Comparison of ENCODE assay signal across 32 cellular contexts in genomic region chr15:49383266-49383665, GRCh38. TPM values are rescaled to one million over a fixed set of nuclear protein-coding genes. Genes with fewer than 3 reads are reported as not detected.
DNase-seq lines count a peak whose midpoint lies in the region; ATAC-seq, FAIRE-seq and TF ChIP-seq lines count a peak whose summit lies in the region.
"Had no signal": no experiment of that assay in that cellular context is flagged by ENCODE, and none has a peak within 500 bp of the region (broad histone marks: within the 10 kb centered on the region; RNA-seq: fewer than 3 reads in every experiment).

No MANE protein-coding gene starts in this region.

- no peak overlapping the region for H2AK5ac ChIP-seq in mesendoderm (ENCODE audit: low read length)

- H3K27me3 Mint-ChIP-seq in CD8-positive, alpha-beta T cell (ENCODE audit: low read depth) = peaks cover 4% of the 10 kb centered on the region

- H3K4me2 ChIP-seq in mesendoderm (ENCODE audit: low read length) = no peak overlapping the region
- H3K4me2 ChIP-seq: GM23338 had no signal

- H3K36me3 Mint-ChIP-seq in CD8-positive, alpha-beta T cell = peaks cover 3% of the 10 kb centered on the region

- H3K9me3 Mint-ChIP-seq in CD8-positive, alpha-beta T cell = no peaks in the 10 kb centered on the region
- H3K9me3 Mint-ChIP-seq: activated B cell treated with CpG ODN at 0.5 μM for 24 hours; CD4-positive, alpha-beta T cell; central memory CD8-positive, alpha-beta T cell; GM23338 had no signal

- POLR2A ChIA-PET in CD8-positive, alpha-beta T cell (lab: Charles Lee) = no interaction called here

- H3K27ac Mint-ChIP-seq in CD8-positive, alpha-beta T cell = no peak overlapping the region
- H3K27ac Mint-ChIP-seq: activated B cell treated with CpG ODN at 0.5 μM for 24 hours; activated naive CD4-positive, alpha-beta T cell treated with anti-CD3 and anti-CD28 coated beads, Interleukin-2, amount 50 U/mL, for 24 hours; activated T-helper 17 cell treated with anti-CD3 and anti-CD28 coated beads, Interleukin-2, amount 50 U/mL, for 72 hours; CD4-positive, alpha-beta T cell; nephron had no signal

- H3K4me3 ChIP-seq in bronchial epithelial cell (ENCODE audit: low read depth, low read length) (no peak overlapping the region), mesendoderm (ENCODE audit: low read length) (no peak overlapping the region)
- H3K4me3 ChIP-seq in CD8-positive, alpha-beta T cell (ENCODE audit: low read depth, low read length) = no peak overlapping the region
- H3K4me3 ChIP-seq: dorsolateral prefrontal cortex, GM23338 had no signal

- no peak overlapping the region for H3K9ac ChIP-seq in mesendoderm (ENCODE audit: low read length)

- DNase-seq in ELR (ENCODE audit: low read depth) = peak; percentile 36
- peak; percentile 22 for DNase-seq in M059J (ENCODE audit: low read depth)
- DNase-seq in bronchial epithelial cell (ENCODE audit: low read depth) = peak; percentile 61
- DNase-seq in iris pigment epithelial cell (ENCODE audit: low read depth) = peak; percentile 58
- no peak for DNase-seq in midbrain (lab: John Stamatoyannopoulos, UW)
- no peak for DNase-seq in mesendoderm
- no peak for DNase-seq in CD8-positive, alpha-beta T cell
- DNase-seq: activated B cell treated with CpG ODN at 0.5 μM for 24 hours; activated CD4-positive, alpha-beta T cell treated with anti-CD3 and anti-CD28 coated beads, Interleukin-2, amount 50 U/mL, for 4 hours; activated CD8-positive, alpha-beta memory T cell treated with anti-CD3 and anti-CD28 coated beads, Interleukin-2, amount 50 U/mL, for 4 hours; aorta; CD4-positive, alpha-beta T cell; dorsolateral prefrontal cortex; hippocampal formation; left ventricle myocardium superior; NCI-H1092; NCI-H187 treated with DMSO at 0.1 percent for 48 hours; NCI-H2227 treated with DMSO at 0.1 percent for 48 hours; NCI-H748 treated with DMSO at 0.1 percent for 48 hours; Right ventricle myocardium superior; stimulated activated CD4-positive, alpha-beta T cell treated with anti-CD3 and anti-CD28 coated beads, Interleukin-4, amount 100 ng/mL, for 1 hour; stimulated activated naive CD4-positive, alpha-beta T cell; T1000 had no signal

- H3K36me3 ChIP-seq in bronchial epithelial cell (ENCODE audit: control insufficient read depth, insufficient read depth, low read length) = no peaks in the 10 kb centered on the region
- H3K36me3 ChIP-seq in mesendoderm (ENCODE audit: control insufficient read depth, insufficient read depth, low read length) = no peaks in the 10 kb centered on the region
- no peaks in the 10 kb centered on the region for H3K36me3 ChIP-seq in CD8-positive, alpha-beta T cell (ENCODE audit: insufficient read depth, low read length)

- no peak overlapping the region for H3K18ac ChIP-seq in mesendoderm (ENCODE audit: low read length)

- H3K9me3 ChIP-seq in CD8-positive, alpha-beta T cell (ENCODE audit: low read length) = no peaks in the 10 kb centered on the region

- H3K27me3 ChIP-seq in bronchial epithelial cell (ENCODE audit: control insufficient read depth, insufficient read depth, low read length) (no peaks in the 10 kb centered on the region), mesendoderm (ENCODE audit: insufficient read depth, low read length, poor library complexity) (no peaks in the 10 kb centered on the region)
- no peaks in the 10 kb centered on the region for H3K27me3 ChIP-seq in CD8-positive, alpha-beta T cell (ENCODE audit: insufficient read depth, low read length)

- no peak overlapping the region for H3K4me3 Mint-ChIP-seq in CD8-positive, alpha-beta T cell
- H3K4me3 Mint-ChIP-seq: activated B cell treated with CpG ODN at 0.5 μM for 24 hours; activated naive CD4-positive, alpha-beta T cell treated with anti-CD3 and anti-CD28 coated beads, Interleukin-2, amount 50 U/mL, for 24 hours; activated T-helper 17 cell treated with anti-CD3 and anti-CD28 coated beads, Interleukin-2, amount 50 U/mL, for 72 hours; CD4-positive, alpha-beta T cell; central memory CD8-positive, alpha-beta T cell; GM23338; nephron had no signal

- H2BK15ac ChIP-seq in mesendoderm (replicated peaks; ENCODE audit: low read depth) = no peak overlapping the region

- H3K79me1 ChIP-seq in mesendoderm (ENCODE audit: low read length) = no peaks in the 10 kb centered on the region

- H2BK5ac ChIP-seq in mesendoderm (ENCODE audit: low read length) = no peak overlapping the region

- intact Hi-C loops in CD8-positive, alpha-beta T cell (cut with DNase I, micrococcal nuclease) = no loop called here

- CTCF ChIA-PET in CD8-positive, alpha-beta T cell (lab: Charles Lee) = no interaction called here

- no peaks in the 10 kb centered on the region for H3K4me1 ChIP-seq in mesendoderm (ENCODE audit: control insufficient read depth, low read depth, low read length)
- H3K4me1 ChIP-seq in CD8-positive, alpha-beta T cell (ENCODE audit: insufficient read depth, low read length) = no peaks in the 10 kb centered on the region

- TF ChIP-seq CTCF in bronchial epithelial cell (IDR thresholded peaks at IDR 0.05; ENCODE audit: insufficient read depth, low read length, severe bottlenecking) = no peak
- no peak for TF ChIP-seq CTCF in CD8-positive, alpha-beta T cell (IDR thresholded peaks at IDR 0.05)

- no CpG with 5 or more reads among the region's 1 CpG for WGBS in mesendoderm (ENCODE audit: extremely low coverage, insufficient coverage, low lambda C conversion rate)

- no peaks in the 10 kb centered on the region for H3K79me2 ChIP-seq in mesendoderm (ENCODE audit: control insufficient read depth, insufficient read depth, low read length)

- no peak overlapping the region for H3K56ac ChIP-seq in mesendoderm (ENCODE audit: low read length)

- no peak for ATAC-seq in CD8-positive, alpha-beta T cell
- ATAC-seq: activated T-helper 17 cell treated with anti-CD3 and anti-CD28 coated beads, Interleukin-2, amount 50 U/mL, for 72 hours; GM23338; left ventricle myocardium superior had no signal

- FAIRE-seq in bronchial epithelial cell (lab: Jason Lieb, UNC) = no peak
- FAIRE-seq: endothelial cell of umbilical vein, frontal cortex, HTR-8/SVneo had no signal

- no peaks in the 10 kb centered on the region for H3K4me1 Mint-ChIP-seq in CD8-positive, alpha-beta T cell (ENCODE audit: low read depth)
- H3K4me1 Mint-ChIP-seq: activated naive CD4-positive, alpha-beta T cell treated with anti-CD3 and anti-CD28 coated beads, Interleukin-2, amount 50 U/mL, for 24 hours; activated T-helper 17 cell treated with anti-CD3 and anti-CD28 coated beads, Interleukin-2, amount 50 U/mL, for 72 hours; central memory CD8-positive, alpha-beta T cell; nephron had no signal

- no peak overlapping the region for H3K4ac ChIP-seq in mesendoderm (ENCODE audit: low read depth, low read length)

- no peak overlapping the region for H3K27ac ChIP-seq in mesendoderm (ENCODE audit: low read depth, low read length)
- H3K27ac ChIP-seq in CD8-positive, alpha-beta T cell (ENCODE audit: low read depth, low read length) = no peak overlapping the region
- H3K27ac ChIP-seq: dorsolateral prefrontal cortex had no signal

- H3K23ac ChIP-seq in mesendoderm (ENCODE audit: low read length) = no peak overlapping the region

- no peak overlapping the region for H4K8ac ChIP-seq in mesendoderm (ENCODE audit: low read depth, low read length)

- H2BK120ac ChIP-seq in mesendoderm (ENCODE audit: low read depth, low read length) = no peak overlapping the region

- H4K5ac ChIP-seq in mesendoderm (ENCODE audit: low read length) = no peak overlapping the region

RNA-seq across cellular contexts. Expression of gene FGF7, which starts 39.8 kb away (rescaled TPM):
- 1.1 and 11.5 TPM in 2 replicates for total RNA-seq in M059J (2014; rRNA removed; shearing (Covaris generic))
- 0.13 and 4.7 TPM in 2 replicates for total RNA-seq in bronchial epithelial cell
- 0.11 TPM for polyA plus RNA-seq in mesendoderm (2013, experiment 1 of 2)
- polyA plus RNA-seq in mesendoderm (2013, experiment 2 of 2) = 0.10 TPM
- total RNA-seq in CD8-positive, alpha-beta T cell = not detected
- total RNA-seq: activated T-helper 17 cell treated with anti-CD3 and anti-CD28 coated beads, Interleukin-2, amount 50 U/mL, for 72 hours; CD4-positive, alpha-beta T cell; endothelial cell of umbilical vein; G401 had no signal
- polyA plus RNA-seq: endothelial cell of umbilical vein had no signal

Comparison
In these comparisons a context has a peak if more than half of its experiments do, and no peak if none do; other contexts are left out.
1. DNase-seq: peak in ELR (single experiment), M059J (single experiment), bronchial epithelial cell (single experiment) and iris pigment epithelial cell (single experiment); none in midbrain (single experiment), mesendoderm (single experiment) and CD8-positive, alpha-beta T cell (0 of 7).